Comparison of ENCODE assay signal across 20 cellular contexts in genomic region chr16:12758670-12759558, GRCh38. TPM values are rescaled to one million over a fixed set of nuclear protein-coding genes. Genes with fewer than 3 reads are reported as not detected.
DNase-seq lines count a peak whose midpoint lies in the region; ATAC-seq and TF ChIP-seq lines count a peak whose summit lies in the region.
"Had no signal": no experiment of that assay in that cellular context is flagged by ENCODE, and none has a peak within 500 bp of the region (broad histone marks: within the 10 kb centered on the region; RNA-seq: fewer than 3 reads in every experiment).

No MANE protein-coding gene starts in this region.

- DNase-seq in GM12865 (ENCODE audit: low read depth) (peak; percentile 26), NCI-H345 treated with DMSO at 0.1 percent for 48 hours (lab: John Stamatoyannopoulos, UW; ENCODE audit: unreplicated experiment) (peak; percentile 68), memory B cell (ENCODE audit: low spot score in 2 of 2) (no peak), tibial nerve (ENCODE audit: low spot score in 2 of 2) (no peak), NCI-H1436 treated with DMSO at 0.1 percent for 48 hours (lab: John Stamatoyannopoulos, UW) (no peak), NCI-H1694 treated with DMSO at 0.1 percent for 48 hours (lab: John Stamatoyannopoulos, UW) (no peak), body of pancreas (no peak)
- DNase-seq: activated CD4-positive, alpha-beta T cell treated with anti-CD3 and anti-CD28 coated beads for 4 hours; activated CD8-positive, alpha-beta memory T cell treated with anti-CD3 and anti-CD28 coated beads, Interleukin-2, amount 10 ng/mL, durations not matched to agents 7 days and 5 days; activated effector memory CD4-positive, alpha-beta T cell treated with Interleukin-2 at 50 U/mL for 16 hours; CD8-positive, alpha-beta T cell; effector memory CD4-positive, alpha-beta T cell; NCI-H1417; NCI-H2227 treated with DMSO at 0.1 percent for 48 hours; right cardiac atrium; stimulated activated naive CD4-positive, alpha-beta T cell; SW 1271; transverse colon had no signal

- H3K9me3 ChIP-seq in tibial nerve (no peaks in the 10 kb centered on the region), body of pancreas (no peaks in the 10 kb centered on the region)
- H3K9me3 ChIP-seq: transverse colon had no signal

- H3K4me3 ChIP-seq in GM12865 (ENCODE audit: low read depth, low read length) (no peak overlapping the region), tibial nerve (no peak overlapping the region), body of pancreas (no peak overlapping the region)
- H3K4me3 ChIP-seq: transverse colon had no signal

- peak overlapping the region; percentile 34 for H3K27ac Mint-ChIP-seq in dendritic cell treated with granulocyte-macrophage colony-stimulating factor and Interleukin-4, amounts not matched to agents 40 ng/mL and 50 ng/mL, for 4 days
- peak overlapping the region; percentile 35 for H3K27ac Mint-ChIP-seq in memory B cell
- H3K27ac Mint-ChIP-seq: activated CD8-positive, alpha-beta memory T cell treated with anti-CD3 and anti-CD28 coated beads, Interleukin-2, amount 10 ng/mL, durations not matched to agents 7 days and 5 days; CD8-positive, alpha-beta T cell had no signal

- H3K27me3 Mint-ChIP-seq in dendritic cell treated with granulocyte-macrophage colony-stimulating factor and Interleukin-4, amounts not matched to agents 40 ng/mL and 50 ng/mL, for 4 days: no peaks in the 10 kb centered on the region
- H3K27me3 Mint-ChIP-seq in memory B cell: no peaks in the 10 kb centered on the region
- H3K27me3 Mint-ChIP-seq: activated CD8-positive, alpha-beta memory T cell treated with anti-CD3 and anti-CD28 coated beads, Interleukin-2, amount 10 ng/mL, durations not matched to agents 7 days and 5 days had no signal

- peaks cover 56% of the 10 kb centered on the region for H3K36me3 Mint-ChIP-seq in dendritic cell treated with granulocyte-macrophage colony-stimulating factor and Interleukin-4, amounts not matched to agents 40 ng/mL and 50 ng/mL, for 4 days (ENCODE audit: low read depth)
- H3K36me3 Mint-ChIP-seq in memory B cell: peaks cover 8% of the 10 kb centered on the region

- H3K4me1 ChIP-seq in tibial nerve (peaks cover 0 to 21% (median 9%) of the 10 kb centered on the region in 4 donors), body of pancreas (no peaks in the 10 kb centered on the region)
- H3K4me1 ChIP-seq: transverse colon had no signal

- WGBS in tibial nerve, 2 donors: 80 to 81% methylated on average over 9 of the region's 9 CpGs
- WGBS in body of pancreas, 2 donors: 86 to 91% methylated on average over 9 of the region's 9 CpGs

- ATAC-seq in memory B cell (ENCODE audit: low read depth) (no peak), body of pancreas (no peak)
- ATAC-seq: activated CD8-positive, alpha-beta memory T cell treated with anti-CD3 and anti-CD28 coated beads, Interleukin-2, amount 10 ng/mL, durations not matched to agents 7 days and 5 days; CD8-positive, alpha-beta T cell had no signal

- peak overlapping the region in 2 of 4 donors; percentile 72 to 84 for H3K27ac ChIP-seq in tibial nerve
- H3K27ac ChIP-seq in body of pancreas: no peak overlapping the region
- H3K27ac ChIP-seq: RWPE1, transverse colon had no signal

- no peaks in the 10 kb centered on the region for H3K9me3 Mint-ChIP-seq in dendritic cell treated with granulocyte-macrophage colony-stimulating factor and Interleukin-4, amounts not matched to agents 40 ng/mL and 50 ng/mL, for 4 days
- no peaks in the 10 kb centered on the region for H3K9me3 Mint-ChIP-seq in memory B cell
- H3K9me3 Mint-ChIP-seq: CD8-positive, alpha-beta T cell had no signal

- TF ChIP-seq CTCF in GM12865 (IDR thresholded peaks at IDR 0.05; ENCODE audit: insufficient read depth, low read depth, low read length, missing control alignments) (no peak), tibial nerve (IDR thresholded peaks at IDR 0.05) (no peak), body of pancreas (IDR thresholded peaks at IDR 0.05) (no peak)

- no peak for TF ChIP-seq EP300 in tibial nerve (IDR thresholded peaks at IDR 0.05)

- peak overlapping the region; percentile 32 for H3K4me3 Mint-ChIP-seq in dendritic cell treated with granulocyte-macrophage colony-stimulating factor and Interleukin-4, amounts not matched to agents 40 ng/mL and 50 ng/mL, for 4 days
- peak overlapping the region; percentile 49 for H3K4me3 Mint-ChIP-seq in memory B cell
- H3K4me3 Mint-ChIP-seq: activated CD8-positive, alpha-beta memory T cell treated with anti-CD3 and anti-CD28 coated beads, Interleukin-2, amount 10 ng/mL, durations not matched to agents 7 days and 5 days; CD8-positive, alpha-beta T cell had no signal

- H3K27me3 ChIP-seq in tibial nerve (no peaks in the 10 kb centered on the region), body of pancreas (no peaks in the 10 kb centered on the region)
- H3K27me3 ChIP-seq: transverse colon had no signal

- no peak for TF ChIP-seq POLR2A in tibial nerve (IDR thresholded peaks at IDR 0.05)
- no peak for TF ChIP-seq POLR2A in body of pancreas (IDR thresholded peaks at IDR 0.05)

- intact Hi-C loops in dendritic cell treated with granulocyte-macrophage colony-stimulating factor and Interleukin-4, amounts not matched to agents 40 ng/mL and 50 ng/mL, for 4 days (cut with micrococcal nuclease): no loop called here
- intact Hi-C loops in body of pancreas (cut with DNase I): no loop called here

- H3K36me3 ChIP-seq in tibial nerve (no peaks in the 10 kb centered on the region), body of pancreas (replicated peaks in 1 of 2; ENCODE audit: insufficient read depth in 1 of 2, low read depth in 2 of 2) (no peaks in the 10 kb centered on the region)
- H3K36me3 ChIP-seq: transverse colon had no signal

- peaks cover 32% of the 10 kb centered on the region for H3K4me1 Mint-ChIP-seq in dendritic cell treated with granulocyte-macrophage colony-stimulating factor and Interleukin-4, amounts not matched to agents 40 ng/mL and 50 ng/mL, for 4 days (ENCODE audit: low read depth)
- H3K4me1 Mint-ChIP-seq in memory B cell: peaks cover 18% of the 10 kb centered on the region
- H3K4me1 Mint-ChIP-seq: activated CD8-positive, alpha-beta memory T cell treated with anti-CD3 and anti-CD28 coated beads, Interleukin-2, amount 10 ng/mL, durations not matched to agents 7 days and 5 days had no signal

RNA-seq across cellular contexts. Expression of gene CPPED1, which starts 44.8 kb away (rescaled TPM):
- total RNA-seq in tibial nerve (10 to 100 TPM; 10.4 to 18.9 (median 16.0) TPM), body of pancreas (1 to 10 TPM; 3.3 to 4.4 TPM)

Comparison
In these comparisons a context has a peak if more than half of its experiments do, and no peak if none do; other contexts are left out.
1. DNase-seq: peak in GM12865 (single experiment) and NCI-H345 treated with DMSO at 0.1 percent for 48 hours (single experiment); none in memory B cell (0 of 2), tibial nerve (0 of 2), NCI-H1436 treated with DMSO at 0.1 percent for 48 hours (single experiment), NCI-H1694 treated with DMSO at 0.1 percent for 48 hours (single experiment) and body of pancreas (0 of 4).